ENCODE assay signal across 12 cellular contexts in genomic region chr3:23811919-23812318, GRCh38. TPM values are rescaled to one million over a fixed set of nuclear protein-coding genes. Genes with fewer than 3 reads are reported as not detected.
DNase-seq lines count a peak whose midpoint lies in the region; ATAC-seq and TF ChIP-seq lines count a peak whose summit lies in the region.
"Had no signal": no experiment of that assay in that cellular context is flagged by ENCODE, and none has a peak within 500 bp of the region (broad histone marks: within the 10 kb centered on the region; RNA-seq: fewer than 3 reads in every experiment).

No MANE protein-coding gene starts in this region.

- no peaks in the 10 kb centered on the region for H3K36me3 ChIP-seq in smooth muscle cell (ENCODE audit: low read depth)
- H3K36me3 ChIP-seq: adrenal gland, left lung had no signal

- H3F3A ChIP-seq in smooth muscle cell (ENCODE audit: low read depth), result peaks cover 17% of the 10 kb centered on the region

- POLR2A ChIA-PET in T-cell (lab: Charles Lee), result interaction anchor here (0.6 to 1.0 kb wide), 3 partner anchors 13 to 35 kb away, joined by 4 to 5 read pairs (median 4); no protein-coding TSS in a partner anchor

- H3K4me3 Mint-ChIP-seq in activated T-cell treated with anti-CD3 and anti-CD28 coated beads, Interleukin-2, amount 50 U/mL, for 72 hours, result peak overlapping the region; percentile 92 to 94
- peak overlapping the region; percentile 94 to 98 (median 95) for H3K4me3 Mint-ChIP-seq in T-cell

- H3K27me3 ChIP-seq in smooth muscle cell (ENCODE audit: low read depth), result no peaks in the 10 kb centered on the region
- H3K27me3 ChIP-seq: adrenal gland, left lung had no signal

- peaks cover 14 to 17% of the 10 kb centered on the region in 2 donors for H3K36me3 Mint-ChIP-seq in activated T-cell treated with anti-CD3 and anti-CD28 coated beads, Interleukin-2, amount 50 U/mL, for 72 hours (ENCODE audit: insufficient read depth in 2 of 2)
- peaks cover 18% of the 10 kb centered on the region for H3K36me3 Mint-ChIP-seq in T-cell

- no peak for DNase-seq in activated T-cell treated with anti-CD3 and anti-CD28 coated beads, Interleukin-2, amount 50 U/mL, for 72 hours
- no peak for DNase-seq in activated T-cell treated with anti-CD3 and anti-CD28 coated beads for 4 hours
- DNase-seq in T-cell, result no peak
- DNase-seq in smooth muscle cell (lab: John Stamatoyannopoulos, UW; ENCODE audit: unreplicated experiment), result no peak
- no peak for DNase-seq in DMS53 (lab: John Stamatoyannopoulos, UW)
- DNase-seq in AG08395 (ENCODE audit: low spot score), result no peak
- DNase-seq in T-helper 9 cell, result no peak
- DNase-seq: adrenal gland, AML-193, left lung, NCI-H1092 had no signal

- no peak overlapping the region for H3K9ac ChIP-seq in smooth muscle cell (ENCODE audit: low read depth)

- H3K9me3 Mint-ChIP-seq in activated T-cell treated with anti-CD3 and anti-CD28 coated beads, Interleukin-2, amount 50 U/mL, for 72 hours, result no peaks in the 10 kb centered on the region
- no peaks in the 10 kb centered on the region for H3K9me3 Mint-ChIP-seq in T-cell

- peak overlapping the region; percentile 96 for H3K4me2 ChIP-seq in smooth muscle cell

- H3K4me1 Mint-ChIP-seq in activated T-cell treated with anti-CD3 and anti-CD28 coated beads, Interleukin-2, amount 50 U/mL, for 72 hours (ENCODE audit: low read depth), result peaks cover 72% of the 10 kb centered on the region
- H3K4me1 Mint-ChIP-seq in T-cell, result peaks cover 69 to 81% (median 69%) of the 10 kb centered on the region in 3 donors

- no peaks in the 10 kb centered on the region for H3K27me3 Mint-ChIP-seq in activated T-cell treated with anti-CD3 and anti-CD28 coated beads, Interleukin-2, amount 50 U/mL, for 72 hours (ENCODE audit: low read depth)
- H3K27me3 Mint-ChIP-seq in T-cell, result no peaks in the 10 kb centered on the region

- H3K9me3 ChIP-seq in smooth muscle cell (replicated peaks; ENCODE audit: low read depth), result no peaks in the 10 kb centered on the region
- H3K9me3 ChIP-seq: adrenal gland, left lung had no signal

- peaks cover 47% of the 10 kb centered on the region for H3K4me1 ChIP-seq in smooth muscle cell (ENCODE audit: low read depth)

- CTCF ChIA-PET in T-cell (lab: Charles Lee), result no interaction called here

- H2AFZ ChIP-seq in smooth muscle cell (ENCODE audit: low read depth), result no peak overlapping the region

- peak overlapping the region; percentile 76 for H3K4me3 ChIP-seq in smooth muscle cell

- peaks cover 86% of the 10 kb centered on the region for H3K79me2 ChIP-seq in smooth muscle cell (ENCODE audit: low read depth)

- peak; percentile 53 to 62 for ATAC-seq in activated T-cell treated with anti-CD3 and anti-CD28 coated beads, Interleukin-2, amount 50 U/mL, for 72 hours (replicated peaks in 1 of 2)
- ATAC-seq in HG02852 (IDR thresholded peaks at IDR 0.05; ENCODE audit: unreplicated experiment) (peak; percentile 59), T-cell (replicated peaks in 1 of 4) (no peak)

- peaks cover 98% of the 10 kb centered on the region for H4K20me1 ChIP-seq in smooth muscle cell (ENCODE audit: low read depth)

- peak overlapping the region; percentile 94 for H3K27ac Mint-ChIP-seq in activated T-cell treated with anti-CD3 and anti-CD28 coated beads, Interleukin-2, amount 50 U/mL, for 72 hours
- peak overlapping the region; percentile 24 to 58 for H3K27ac Mint-ChIP-seq in T-cell

- no peak for TF ChIP-seq CTCF in smooth muscle cell (IDR thresholded peaks at IDR 0.05; ENCODE audit: borderline replicate concordance, insufficient read depth, poor library complexity, severe bottlenecking)

- no peak overlapping the region for H3K27ac ChIP-seq in smooth muscle cell (ENCODE audit: low read depth)
- H3K27ac ChIP-seq: adrenal gland had no signal

RNA-seq across cellular contexts. Expression of gene UBE2E1, which starts 6.2 kb away (rescaled TPM):
- 10 to 100 TPM; 76.2 to 78.4 TPM for total RNA-seq in activated T-cell treated with anti-CD3 and anti-CD28 coated beads, Interleukin-2, amount 50 U/mL, for 72 hours
- 10 to 100 TPM; 39.1 to 71.8 (median 51.6) TPM for total RNA-seq in T-cell
- 128 and 142 TPM in 2 replicates for total RNA-seq in smooth muscle cell
- polyA plus RNA-seq in smooth muscle cell, result 13.3 and 17.9 TPM in 2 replicates

Comparison
In these comparisons a context has a peak if more than half of its experiments do, and no peak if none do; other contexts are left out.
1. ATAC-seq: peak in activated T-cell treated with anti-CD3 and anti-CD28 coated beads, Interleukin-2, amount 50 U/mL, for 72 hours (2 of 2) and HG02852 (single experiment); none in T-cell (0 of 4).